In genomic region chr6:115271001-115271400, GRCh38 we compare ENCODE assay signal across 22 cellular contexts.
DNase-seq lines count a peak whose midpoint lies in the region; ATAC-seq and TF ChIP-seq lines count a peak whose summit lies in the region.
"Had no signal": no experiment of that assay in that cellular context is flagged by ENCODE, and none has a peak within 500 bp of the region (broad histone marks: within the 10 kb centered on the region; RNA-seq: fewer than 3 reads in every experiment).

No MANE protein-coding gene starts in this region.

- H4K20me1 ChIP-seq in neural progenitor cell (ENCODE audit: low read depth) = no peaks in the 10 kb centered on the region
- no peaks in the 10 kb centered on the region for H4K20me1 ChIP-seq in hepatocyte (ENCODE audit: insufficient read depth, poor library complexity, severe bottlenecking)

- no peaks in the 10 kb centered on the region for H3K4me1 ChIP-seq in right atrium auricular region
- peaks cover 3% of the 10 kb centered on the region for H3K4me1 ChIP-seq in neural progenitor cell
- H3K4me1 ChIP-seq in uterus = peaks cover 0 to 6% of the 10 kb centered on the region in 2 donors
- H3K4me1 ChIP-seq in hepatocyte (ENCODE audit: insufficient read depth) = no peaks in the 10 kb centered on the region
- H3K4me1 ChIP-seq: SJCRH30, upper lobe of left lung had no signal

- ATAC-seq in Right ventricle myocardium inferior (peak; percentile 34), HG03095 (IDR thresholded peaks at IDR 0.05; ENCODE audit: unreplicated experiment) (no peak)
- ATAC-seq: activated CD4-positive, CD25-positive, alpha-beta regulatory T cell treated with anti-CD3 and anti-CD28 coated beads, Interleukin-2, amount 50 U/mL, for 24 hours; activated CD8-positive, alpha-beta T cell treated with anti-CD3 and anti-CD28 coated beads for 36 hours; activated naive CD8-positive, alpha-beta T cell treated with anti-CD3 and anti-CD28 coated beads, Interleukin-2, amount 50 U/mL, for 24 hours; CD8-positive, alpha-beta T cell; T-cell had no signal

- no peak overlapping the region for H3K9ac ChIP-seq in neural progenitor cell

- intact Hi-C loops in Right ventricle myocardium inferior (cut with DNase I) (no loop called here), uterus (cut with DNase I; ENCODE audit: low total_unique reads) (no loop called here)

- no peaks in the 10 kb centered on the region for H3K36me3 Mint-ChIP-seq in neural progenitor cell
- H3K36me3 Mint-ChIP-seq: CD8-positive, alpha-beta T cell; memory B cell; T-cell had no signal

- H3K4me1 Mint-ChIP-seq in neural progenitor cell = no peaks in the 10 kb centered on the region
- H3K4me1 Mint-ChIP-seq: activated naive CD8-positive, alpha-beta T cell treated with anti-CD3 and anti-CD28 coated beads, Interleukin-2, amount 50 U/mL, for 24 hours; memory B cell; T-cell had no signal

- H3K36me3 ChIP-seq in right atrium auricular region = no peaks in the 10 kb centered on the region
- no peaks in the 10 kb centered on the region for H3K36me3 ChIP-seq in neural progenitor cell
- no peaks in the 10 kb centered on the region for H3K36me3 ChIP-seq in uterus
- H3K36me3 ChIP-seq in hepatocyte (replicated peaks; ENCODE audit: insufficient read depth, low read depth) = no peaks in the 10 kb centered on the region
- H3K36me3 ChIP-seq: neutrophil, SJCRH30, upper lobe of left lung had no signal

- H3K27ac Mint-ChIP-seq in neural progenitor cell = no peak overlapping the region
- H3K27ac Mint-ChIP-seq: activated CD8-positive, alpha-beta T cell treated with anti-CD3 and anti-CD28 coated beads for 36 hours; activated naive CD8-positive, alpha-beta T cell treated with anti-CD3 and anti-CD28 coated beads, Interleukin-2, amount 50 U/mL, for 24 hours; CD8-positive, alpha-beta T cell; memory B cell; T-cell had no signal

- peak overlapping the region; percentile 46 for H2AFZ ChIP-seq in neural progenitor cell (replicated peaks)
- H2AFZ ChIP-seq in hepatocyte = no peak overlapping the region

- H3K4me2 ChIP-seq in neural progenitor cell (no peak overlapping the region), hepatocyte (no peak overlapping the region)

- no peaks in the 10 kb centered on the region for H3K27me3 ChIP-seq in right atrium auricular region
- H3K27me3 ChIP-seq in neural progenitor cell = no peaks in the 10 kb centered on the region
- H3K27me3 ChIP-seq in uterus = no peaks in the 10 kb centered on the region
- no peaks in the 10 kb centered on the region for H3K27me3 ChIP-seq in hepatocyte
- H3K27me3 ChIP-seq: neutrophil, SJCRH30, upper lobe of left lung had no signal

- H3K9me3 ChIP-seq in right atrium auricular region (no peaks in the 10 kb centered on the region), neural progenitor cell (ENCODE audit: low read depth) (no peaks in the 10 kb centered on the region), uterus (no peaks in the 10 kb centered on the region), hepatocyte (ENCODE audit: low read depth) (no peaks in the 10 kb centered on the region)
- H3K9me3 ChIP-seq: neutrophil, SJCRH30, upper lobe of left lung had no signal

- H3K9me2 ChIP-seq in hepatocyte (replicated peaks; ENCODE audit: insufficient read depth) = no peaks in the 10 kb centered on the region

- no peaks in the 10 kb centered on the region for H3K79me2 ChIP-seq in neural progenitor cell (ENCODE audit: low read depth)
- no peaks in the 10 kb centered on the region for H3K79me2 ChIP-seq in hepatocyte

- H3K4me3 ChIP-seq in right atrium auricular region (no peak overlapping the region), neural progenitor cell (no peak overlapping the region), uterus (no peak overlapping the region), hepatocyte (no peak overlapping the region)
- H3K4me3 ChIP-seq: SJCRH30, upper lobe of left lung had no signal

- DNase-seq in Right ventricle myocardium inferior (ENCODE audit: missing footprints) = no peak
- DNase-seq in right atrium auricular region (ENCODE audit: low spot score) = no peak
- peak; percentile 99 for DNase-seq in NCI-H2029 (lab: John Stamatoyannopoulos, UW)
- DNase-seq in NCI-H748 treated with DMSO at 0.1 percent for 48 hours (lab: John Stamatoyannopoulos, UW) = peak; percentile 88
- DNase-seq in neural progenitor cell (ENCODE audit: low spot score) = no peak
- DNase-seq in uterus = no peak
- DNase-seq in hepatocyte (ENCODE audit: low spot score) = no peak
- DNase-seq: activated CD8-positive, alpha-beta T cell treated with anti-CD3 and anti-CD28 coated beads for 36 hours; activated gamma-delta T cell treated with Interleukin-2 at 50 U/mL for 16 hours; activated naive CD8-positive, alpha-beta T cell treated with anti-CD3 and anti-CD28 coated beads, Interleukin-2, amount 50 U/mL, for 24 hours; activated T-cell treated with anti-CD3 and anti-CD28 coated beads for 4 hours; AML-193; CD8-positive, alpha-beta T cell; H7; Karpas-422; T-cell; upper lobe of left lung had no signal

- H3F3A ChIP-seq in neural progenitor cell (ENCODE audit: low read depth) = no peaks in the 10 kb centered on the region

- no peak for TF ChIP-seq POLR2A in uterus (IDR thresholded peaks at IDR 0.05)

- no peaks in the 10 kb centered on the region for H3K27me3 Mint-ChIP-seq in neural progenitor cell (ENCODE audit: insufficient read depth, low read depth)
- H3K27me3 Mint-ChIP-seq: activated CD8-positive, alpha-beta T cell treated with anti-CD3 and anti-CD28 coated beads for 36 hours; activated naive CD8-positive, alpha-beta T cell treated with anti-CD3 and anti-CD28 coated beads, Interleukin-2, amount 50 U/mL, for 24 hours; memory B cell; T-cell had no signal

- peaks cover 5% of the 10 kb centered on the region for H3K9me3 Mint-ChIP-seq in neural progenitor cell

- no peak overlapping the region for H3K27ac ChIP-seq in right atrium auricular region
- H3K27ac ChIP-seq in neural progenitor cell = no peak overlapping the region
- H3K27ac ChIP-seq in uterus = no peak overlapping the region
- no peak overlapping the region for H3K27ac ChIP-seq in hepatocyte
- H3K27ac ChIP-seq: neutrophil, SJCRH30, upper lobe of left lung had no signal

- TF ChIP-seq CTCF in right atrium auricular region (IDR thresholded peaks at IDR 0.05) (no peak), neural progenitor cell (IDR thresholded peaks at IDR 0.05) (no peak), uterus (IDR thresholded peaks at IDR 0.05) (no peak), hepatocyte (IDR thresholded peaks at IDR 0.05; ENCODE audit: poor library complexity) (no peak)

- no peak overlapping the region for H3K4me3 Mint-ChIP-seq in neural progenitor cell
- H3K4me3 Mint-ChIP-seq: activated CD8-positive, alpha-beta T cell treated with anti-CD3 and anti-CD28 coated beads for 36 hours; activated naive CD8-positive, alpha-beta T cell treated with anti-CD3 and anti-CD28 coated beads, Interleukin-2, amount 50 U/mL, for 24 hours; CD8-positive, alpha-beta T cell; memory B cell; T-cell had no signal

Comparison
In these comparisons a context has a peak if more than half of its experiments do, and no peak if none do; other contexts are left out.
1. DNase-seq: peak in NCI-H2029 (single experiment) and NCI-H748 treated with DMSO at 0.1 percent for 48 hours (single experiment); none in Right ventricle myocardium inferior (single experiment), right atrium auricular region (single experiment), neural progenitor cell (single experiment), uterus (0 of 2) and hepatocyte (single experiment).